Comparison of ENCODE assay signal across 1 cellular context in genomic region chr22:21646608-21647590, GRCh38.
TF ChIP-seq lines count a peak whose summit lies in the region.

No MANE protein-coding gene starts in this region.

TF ChIP-seq in endothelial cell of umbilical vein, 7 proteins besides CTCF, POLR2A, EP300 and RAD21:
- TF ChIP-seq EZH2 (IDR thresholded peaks at IDR 0.05; ENCODE audit: borderline replicate concordance, low read depth, low read length, severe bottlenecking) (no peak), GATA2 (IDR thresholded peaks at IDR 0.05; ENCODE audit: insufficient read depth, insufficient read length, low read depth, low read length) (no peak), FOS (IDR thresholded peaks at IDR 0.05; ENCODE audit: borderline replicate concordance, insufficient read depth, low read length) (no peak), POLR2AphosphoS5 (IDR thresholded peaks at IDR 0.05; ENCODE audit: insufficient read depth, low read depth, low read length) (no peak), MAX (IDR thresholded peaks at IDR 0.05; ENCODE audit: insufficient read depth, insufficient read length) (no peak), JUN (IDR thresholded peaks at IDR 0.05; ENCODE audit: borderline replicate concordance, insufficient read depth, insufficient read length, low read depth) (no peak), MYC (IDR thresholded peaks at IDR 0.05; ENCODE audit: low read depth, low read length) (no peak)
